ENCODE assay signal across 1 cellular context in genomic region chr5:139342423-139342723, GRCh38.
TF ChIP-seq lines count a peak whose summit lies in the region.

No MANE protein-coding gene starts in this region.

TF ChIP-seq in IMR-90, 13 proteins besides CTCF, POLR2A, EP300 and RAD21:
- TF ChIP-seq RCOR1 (IDR thresholded peaks at IDR 0.05; ENCODE audit: insufficient replicate concordance, low read length) (no peak), MAZ (IDR thresholded peaks at IDR 0.05; ENCODE audit: borderline replicate concordance, low read depth, low read length) (peak; percentile 77; the same call in 1 of the 2 replicates), USF2 (IDR thresholded peaks at IDR 0.05; ENCODE audit: low read depth, low read length) (no peak)
